In genomic region chr1:153612755-153613331, GRCh38 we compare ENCODE assay signal across 10 cellular contexts. TPM values are rescaled to one million over a fixed set of nuclear protein-coding genes. Genes with fewer than 3 reads are reported as not detected.
DNase-seq lines count a peak whose midpoint lies in the region; ATAC-seq and TF ChIP-seq lines count a peak whose summit lies in the region.
"Had no signal": no experiment of that assay in that cellular context is flagged by ENCODE, and none has a peak within 500 bp of the region (broad histone marks: within the 10 kb centered on the region; RNA-seq: fewer than 3 reads in every experiment).

Gene S100A16 (minus strand): TSS chr1:153613137. CDS start chr1:153608151, 4,986 bp downstream.

- peaks cover 27% of the 10 kb centered on the region for H3F3A ChIP-seq in PC-3 (ENCODE audit: low read length, unreplicated experiment)

- H3K9ac ChIP-seq in PC-3 (ENCODE audit: low read length), result peak within 1 kb of the TSS; percentile 97

- no TSS peak for BruUV-seq in PC-3 (replicated peaks; lab: Mats Ljungman, UMichigan)

- POLR2A ChIA-PET in PC-3 (lab: Charles Lee; ENCODE audit: unreplicated experiment), result interaction anchor here (0.5 to 1.8 kb wide), 19 partner anchors 8 to 600 kb away, joined by 3 to 25 read pairs (median 4); partner anchors contain the start of genes CHTOP, S100A13 and S100A6

- peaks cover 77% of the 10 kb centered on the region for H3K4me1 ChIP-seq in PC-3 (ENCODE audit: insufficient read depth, low read length)

- H3K27me3 ChIP-seq in PC-3 (ENCODE audit: low read length), result no peaks in the 10 kb centered on the region

- peak; percentile 79 for DNase-seq in A172 (ENCODE audit: low spot score)
- DNase-seq in PC-3, result peak; percentile 95
- no peak for DNase-seq in epithelial cell of proximal tubule (ENCODE audit: low read depth)
- DNase-seq in mucosa of gallbladder (ENCODE audit: low spot score), result peak; percentile 71
- no peak for DNase-seq in activated CD8-positive, alpha-beta memory T cell treated with anti-CD3 and anti-CD28 coated beads for 24 hours
- DNase-seq in foreskin melanocyte, result no peak
- no peak for DNase-seq in SIG-M5 treated with dmso at 0.1 percent for 504 hours (lab: John Stamatoyannopoulos, UW; ENCODE audit: unreplicated experiment)

- no peaks in the 10 kb centered on the region for H4K20me1 ChIP-seq in PC-3 (ENCODE audit: low read length)

- CTCF ChIA-PET in PC-3 (lab: Charles Lee), result interaction anchor here (0.5 to 2.6 kb wide), 8 partner anchors 14 to 934 kb away, joined by 3 to 17 read pairs (median 4); partner anchors contain the start of genes CHTOP and S100A13

- no peak within 1 kb of the TSS for H2AFZ ChIP-seq in PC-3 (ENCODE audit: low read length)

- no peaks in the 10 kb centered on the region for H3K9me3 ChIP-seq in PC-3 (ENCODE audit: low read length)

- peaks cover 10% of the 10 kb centered on the region for H3K36me3 ChIP-seq in PC-3 (ENCODE audit: low read depth, low read length)

- no peaks in the 10 kb centered on the region for H3K9me2 ChIP-seq in PC-3 (replicated peaks; ENCODE audit: low read length)

- H3K4me2 ChIP-seq in PC-3 (ENCODE audit: low read length), result peak within 1 kb of the TSS; percentile 88

- H3K4me3 ChIP-seq in PC-3 (ENCODE audit: low read length) (peak within 1 kb of the TSS; percentile 93), epithelial cell of proximal tubule (ENCODE audit: low read depth, low read length) (peak within 1 kb of the TSS; percentile 99)

- H3K27ac ChIP-seq in PC-3 (ENCODE audit: low read length), result peak within 1 kb of the TSS; percentile 100
- H3K27ac ChIP-seq: C4-2B, VCaP had no signal

- intact Hi-C loops in PC-3 (cut with micrococcal nuclease), result loop anchor here (2.0 kb wide), 1 partner anchor 14 kb away; the partner anchor contains the start of gene S100A13

- ATAC-seq in PC-3, result peak; percentile 32
- no peak for ATAC-seq in HG02973 (IDR thresholded peaks at IDR 0.05; ENCODE audit: unreplicated experiment)

- TF ChIP-seq CTCF in PC-3 (conservative IDR thresholded peaks at IDR 0.05; ENCODE audit: low read depth, low read length) (no peak), epithelial cell of proximal tubule (conservative IDR thresholded peaks at IDR 0.05; ENCODE audit: low read depth, low read length) (no peak)

- H3K79me2 ChIP-seq in PC-3 (ENCODE audit: low read length), result peaks cover 85% of the 10 kb centered on the region

RNA-seq across cellular contexts. Expression of gene S100A16, which starts in this region (rescaled TPM):
- total RNA-seq in A172 (2014; rRNA removed; shearing (Covaris generic)), result 726 and 852 TPM in 2 replicates
- 1,254 and 1,288 TPM in 2 replicates for total RNA-seq in PC-3 (2014; rRNA removed)
- total RNA-seq in epithelial cell of proximal tubule, result 832 and 1,016 TPM in 2 replicates
- total RNA-seq in mucosa of gallbladder, result 86.7 TPM

Comparison
In these comparisons a context has a peak if more than half of its experiments do, and no peak if none do; other contexts are left out.
1. DNase-seq: peak in A172 (single experiment), PC-3 (single experiment) and mucosa of gallbladder (single experiment); none in epithelial cell of proximal tubule (single experiment), activated CD8-positive, alpha-beta memory T cell treated with anti-CD3 and anti-CD28 coated beads for 24 hours (single experiment), foreskin melanocyte (single experiment) and SIG-M5 treated with dmso at 0.1 percent for 504 hours (single experiment).